Comparison of ENCODE assay signal across 1 cellular context in genomic region chr12:12398026-12398859, GRCh38.
TF ChIP-seq lines count a peak whose summit lies in the region.

No MANE protein-coding gene starts in this region.

TF ChIP-seq in H1, 55 proteins besides CTCF, POLR2A, EP300 and RAD21:
- TF ChIP-seq RFX5 (IDR thresholded peaks at IDR 0.05; ENCODE audit: borderline replicate concordance, low read depth, low read length) (no peak), POLR2AphosphoS5 (IDR thresholded peaks at IDR 0.05; ENCODE audit: low read depth, low read length) (no peak), MAX (IDR thresholded peaks at IDR 0.05) (no peak), ASH2L (IDR thresholded peaks at IDR 0.05; ENCODE audit: low read length) (no peak), KDM4A (IDR thresholded peaks at IDR 0.05; ENCODE audit: low read depth, low read length, severe bottlenecking) (no peak), KDM5A (IDR thresholded peaks at IDR 0.05; ENCODE audit: low read length) (no peak), CBX8 (IDR thresholded peaks at IDR 0.05; ENCODE audit: borderline replicate concordance, low read depth, low read length) (no peak), EGR1 (IDR thresholded peaks at IDR 0.05; ENCODE audit: borderline replicate concordance, low read depth, low read length) (no peak), SP2 (IDR thresholded peaks at IDR 0.05; ENCODE audit: low read length) (no peak), CHD1 (IDR thresholded peaks at IDR 0.05; ENCODE audit: low read depth, low read length) (no peak), CTBP2 (IDR thresholded peaks at IDR 0.05; ENCODE audit: borderline replicate concordance, insufficient read depth, insufficient read length, low read length) (no peak), RNF2 (IDR thresholded peaks at IDR 0.05; ENCODE audit: borderline replicate concordance, low read depth, low read length, missing control alignments, poor library complexity, severe bottlenecking) (no peak), SRF (IDR thresholded peaks at IDR 0.05; ENCODE audit: low read depth, low read length) (no peak), HDAC2 (IDR thresholded peaks at IDR 0.05; ENCODE audit: borderline replicate concordance in 1 of 2, low read depth in 2 of 2, low read length in 2 of 2) (no peak), JUN (IDR thresholded peaks at IDR 0.05; ENCODE audit: low read depth, low read length) (no peak)
